15 cellular contexts compared by ENCODE assay signal in the genomic region with DNA sequence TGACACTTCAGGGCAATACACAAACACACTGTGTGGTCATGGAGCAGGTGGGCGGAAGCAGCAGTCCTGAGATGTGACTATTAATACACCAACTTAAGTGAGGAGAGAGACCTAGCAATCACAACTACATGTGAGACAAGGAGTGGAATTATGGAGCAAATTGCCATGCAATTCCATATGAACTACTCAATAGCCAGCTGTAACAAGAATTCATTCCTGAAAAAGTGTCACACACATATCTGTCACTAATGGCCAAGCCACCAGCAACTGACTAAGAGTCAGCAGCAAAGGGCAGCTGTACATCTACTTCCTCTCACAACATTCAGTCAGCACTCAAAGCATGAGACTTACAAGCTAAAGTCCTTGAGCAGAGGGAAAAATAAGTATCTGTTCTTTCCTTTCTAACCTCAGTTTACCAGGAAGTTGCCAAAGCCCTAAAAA. TPM values are rescaled to one million over a fixed set of nuclear protein-coding genes. Genes with fewer than 3 reads are reported as not detected.
DNase-seq lines count a peak whose midpoint lies in the region; ATAC-seq and TF ChIP-seq lines count a peak whose summit lies in the region.
"Had no signal": no experiment of that assay in that cellular context is flagged by ENCODE, and none has a peak within 500 bp of the region (broad histone marks: within the 10 kb centered on the region; RNA-seq: fewer than 3 reads in every experiment).

No MANE protein-coding gene starts in this region.

- no peak overlapping the region for H3K4me3 ChIP-seq in cardiac muscle cell
- peak overlapping the region; percentile 11 for H3K4me3 ChIP-seq in SU-DHL-6 (ENCODE audit: insufficient read depth, low read length, poor library complexity, severe bottlenecking)
- H3K4me3 ChIP-seq in upper lobe of left lung = no peak overlapping the region

- no peaks in the 10 kb centered on the region for H3K27me3 ChIP-seq in cardiac muscle cell
- no peaks in the 10 kb centered on the region for H3K27me3 ChIP-seq in SU-DHL-6 (ENCODE audit: low read length)
- no peaks in the 10 kb centered on the region for H3K27me3 ChIP-seq in upper lobe of left lung

- H3K9me3 ChIP-seq in cardiac muscle cell (ENCODE audit: low read depth) (no peaks in the 10 kb centered on the region), SU-DHL-6 (ENCODE audit: insufficient read depth, low read length) (no peaks in the 10 kb centered on the region), upper lobe of left lung (no peaks in the 10 kb centered on the region)

- ATAC-seq in Right ventricle myocardium inferior (no peak), upper lobe of left lung (ENCODE audit: low FRiP score in 2 of 2) (no peak)

- H3F3A ChIP-seq in SU-DHL-6 (ENCODE audit: insufficient read depth) = peaks cover 60% of the 10 kb centered on the region

- no peak overlapping the region for H2AFZ ChIP-seq in SU-DHL-6 (ENCODE audit: low read depth, low read length, severe bottlenecking)

- TF ChIP-seq POLR2A in upper lobe of left lung (IDR thresholded peaks at IDR 0.05) = no peak

- TF ChIP-seq EP300 in upper lobe of left lung (IDR thresholded peaks at IDR 0.05) = no peak

- intact Hi-C loops in Right ventricle myocardium inferior (cut with DNase I) = no loop called here

- H3K36me3 ChIP-seq in cardiac muscle cell = no peaks in the 10 kb centered on the region
- H3K36me3 ChIP-seq in SU-DHL-6 (ENCODE audit: low read length) = no peaks in the 10 kb centered on the region
- H3K36me3 ChIP-seq in upper lobe of left lung = peaks cover 0 to 12% (median 4%) of the 10 kb centered on the region in 4 donors

- CTCF ChIA-PET in GM10248 (lab: Yijun Ruan, JAX) = interaction anchor here (1.0 to 5.6 kb wide), 10 partner anchors 11 to 168 kb away, joined by 3 to 66 read pairs (median 4); no protein-coding TSS in a partner anchor

- peak overlapping the region; percentile 18 for H3K9ac ChIP-seq in SU-DHL-6 (ENCODE audit: low read length)

- DNase-seq in cardiac muscle cell (ENCODE audit: low read depth in 1 of 2, low spot score in 1 of 2) (no peak), Right ventricle myocardium inferior (ENCODE audit: missing footprints) (no peak), lung microvascular endothelial cell (ENCODE audit: low read depth in 2 of 2) (peak; percentile 17 to 25), upper lobe of left lung (peak in 1 of 2 donors; percentile 30), amniotic stem cell (lab: John Stamatoyannopoulos, UW) (no peak), GM10248 (ENCODE audit: extremely low spot score) (no peak)
- no peak for DNase-seq in activated effector memory CD4-positive, alpha-beta T cell treated with Interleukin-2 at 50 U/mL for 16 hours
- DNase-seq: activated gamma-delta T cell treated with Interleukin-2 at 50 U/mL for 16 hours; effector CD4-positive, alpha-beta T cell; NCI-H1048; NCI-H82; nucleus accumbens; T1000 had no signal

- 0 out of 2 replicates have a peak, but pooled peaks cover 5% of the 10 kb centered on the region for H4K20me1 ChIP-seq in SU-DHL-6 (ENCODE audit: low read depth, low read length)

- 100% methylated on average over 1 of the region's 1 CpG for WGBS in upper lobe of left lung, 2 donors

- H3K79me2 ChIP-seq in SU-DHL-6 (ENCODE audit: insufficient read depth, low read length) = peaks cover 72% of the 10 kb centered on the region

- peaks cover 42% of the 10 kb centered on the region for H3K4me1 ChIP-seq in cardiac muscle cell (ENCODE audit: low read depth)
- peaks cover 58 to 73% (median 62%) of the 10 kb centered on the region in 4 donors for H3K4me1 ChIP-seq in upper lobe of left lung

- no peaks in the 10 kb centered on the region for H3K9me2 ChIP-seq in SU-DHL-6 (replicated peaks; ENCODE audit: insufficient read depth, low read length)

- H3K27ac ChIP-seq in cardiac muscle cell = peak overlapping the region; percentile 8
- peak overlapping the region; percentile 81 for H3K27ac ChIP-seq in SU-DHL-6 (ENCODE audit: low read depth, low read length)
- peak overlapping the region; percentile 21 to 91 (median 56) for H3K27ac ChIP-seq in upper lobe of left lung

- peak overlapping the region; percentile 50 for H3K4me2 ChIP-seq in SU-DHL-6 (ENCODE audit: low read depth, low read length, poor library complexity, severe bottlenecking)

- no peak for TF ChIP-seq CTCF in cardiac muscle cell (IDR thresholded peaks at IDR 0.05; ENCODE audit: low read depth, low read length)
- no peak for TF ChIP-seq CTCF in SU-DHL-6 (IDR thresholded peaks at IDR 0.05; ENCODE audit: insufficient read depth, low read length, poor library complexity, severe bottlenecking)
- TF ChIP-seq CTCF in upper lobe of left lung (IDR thresholded peaks at IDR 0.05) = no peak
- no peak for TF ChIP-seq CTCF in GM10248 (IDR thresholded peaks at IDR 0.05; ENCODE audit: control extremely low read depth, extremely low read depth, low read depth, missing control alignments)

- POLR2A ChIA-PET in GM10248 (lab: Yijun Ruan, JAX) = interaction anchor here (0.9 kb wide), 1 partner anchor 9 kb away, joined by 3 read pairs; no protein-coding TSS in a partner anchor

RNA-seq across cellular contexts. Expression of a gene that starts 46.2 kb away (rescaled TPM):
- total RNA-seq in cardiac muscle cell (1.7 and 1.9 TPM in 2 replicates), Right ventricle myocardium inferior (not detected), lung microvascular endothelial cell (under 0.01 and 0.22 TPM in 2 replicates), upper lobe of left lung (1 to 10 TPM in 2 of 6 donors, under 1 TPM in 3, not detected in 1; 0.39 to 1.6 (median 0.76) TPM)
- 2.8 and 3.1 TPM in 2 replicates for polyA plus RNA-seq in cardiac muscle cell

RNA-seq across cellular contexts. Expression of a gene that starts 51.3 kb away (rescaled TPM):
- total RNA-seq in cardiac muscle cell (18.8 and 32.7 TPM in 2 replicates), Right ventricle myocardium inferior (57.3 TPM), lung microvascular endothelial cell (31.8 and 34.7 TPM in 2 replicates), upper lobe of left lung (100 to 1,000 TPM in 2 of 6 donors, 10 to 100 TPM in 4; 53.4 to 158 (median 62.2) TPM)
- 53.4 and 69.2 TPM in 2 replicates for polyA plus RNA-seq in cardiac muscle cell

RNA-seq across cellular contexts. Expression of a gene that starts 55.5 kb away (rescaled TPM):
- total RNA-seq in cardiac muscle cell (0.24 TPM in 1 of 2 replicates, not detected in the other), Right ventricle myocardium inferior (not detected), lung microvascular endothelial cell (not detected in 2 replicates), upper lobe of left lung (10 to 100 TPM in 1 of 6 donors, 1 to 10 TPM in 5; 2.3 to 12.3 (median 5.5) TPM)
- polyA plus RNA-seq in cardiac muscle cell = 0.35 and 0.62 TPM in 2 replicates
- polyA plus RNA-seq: BJ had no signal

Comparison
In these comparisons a context has a peak if more than half of its experiments do, and no peak if none do; other contexts are left out.
1. DNase-seq: peak in lung microvascular endothelial cell (2 of 2); none in cardiac muscle cell (0 of 2), Right ventricle myocardium inferior (single experiment), activated effector memory CD4-positive, alpha-beta T cell treated with Interleukin-2 at 50 U/mL for 16 hours (single experiment), amniotic stem cell (single experiment) and GM10248 (single experiment).
2. H3K27ac ChIP-seq: peak in every context shown above with its lines; median percentile 81 in SU-DHL-6; 56 in upper lobe of left lung; 8 in cardiac muscle cell.